ENCODE assay signal across 12 cellular contexts in the genomic region with DNA sequence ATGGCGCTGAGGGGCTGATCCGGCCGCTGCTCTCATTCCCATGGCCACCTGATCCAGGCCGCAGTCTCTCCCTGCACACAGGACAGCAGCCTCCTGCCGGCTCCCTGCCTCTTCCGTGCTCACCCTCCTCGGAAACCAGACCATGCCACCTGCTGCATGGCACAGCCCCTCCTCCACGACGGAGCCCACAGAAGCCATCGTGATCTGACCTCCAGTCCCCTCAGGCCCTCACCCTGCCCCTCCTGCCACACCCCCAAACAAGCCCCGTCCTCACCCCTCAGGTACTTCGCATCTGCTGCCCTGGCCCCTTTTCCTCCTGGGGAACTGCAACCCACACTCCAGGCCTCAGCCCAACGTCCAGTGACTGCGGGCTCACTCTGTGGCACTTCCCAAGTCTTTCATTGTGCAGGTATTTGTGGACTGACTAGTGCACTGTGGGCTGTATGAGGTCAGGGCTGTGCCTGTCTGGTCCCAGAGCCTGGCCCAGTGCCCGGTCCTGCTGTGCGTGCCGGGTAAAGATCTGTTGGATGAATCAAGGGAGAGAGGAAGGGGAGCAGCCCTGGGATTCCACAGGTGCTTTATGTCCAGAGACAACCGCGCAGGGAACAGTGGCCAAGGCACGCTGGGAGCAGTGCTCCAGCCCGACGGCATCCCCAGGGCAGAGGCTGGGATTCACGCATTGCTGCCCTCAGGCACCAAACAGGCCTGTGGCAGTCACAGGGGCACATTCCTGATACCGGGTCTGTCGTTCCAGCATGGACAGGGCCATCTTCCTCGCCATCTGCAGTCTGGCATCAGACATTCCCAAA.
DNase-seq lines count a peak whose midpoint lies in the region; ATAC-seq and TF ChIP-seq lines count a peak whose summit lies in the region.
"Had no signal": no experiment of that assay in that cellular context is flagged by ENCODE, and none has a peak within 500 bp of the region (broad histone marks: within the 10 kb centered on the region; RNA-seq: fewer than 3 reads in every experiment).

No MANE protein-coding gene starts in this region.

- H3K4me1 Mint-ChIP-seq in progenitor cell of endocrine pancreas (ENCODE audit: low read depth), result peaks cover 6% of the 10 kb centered on the region
- H3K4me1 Mint-ChIP-seq: T-cell had no signal

- peak; percentile 99 for DNase-seq in EL
- DNase-seq in M059J (ENCODE audit: low read depth), result peak; percentile 46
- peak; percentile 77 for DNase-seq in fibroblast of peridontal ligament (ENCODE audit: extremely low read depth)
- DNase-seq in osteoblast (ENCODE audit: insufficient read length, low spot score, missing footprints), result peak; percentile 85
- no peak for DNase-seq in dermis blood vessel endothelial cell
- DNase-seq in progenitor cell of endocrine pancreas (ENCODE audit: low spot score, unreplicated experiment), result no peak
- DNase-seq: caudate nucleus, COR-L47, NCI-H187 had no signal

- peak overlapping the region; percentile 61 for H3K27ac ChIP-seq in osteoblast (ENCODE audit: low read depth, low read length)

- no peak overlapping the region for H2AFZ ChIP-seq in osteoblast (ENCODE audit: low read length)

- no peak overlapping the region for H3K4me2 ChIP-seq in osteoblast (ENCODE audit: insufficient read depth, low read length)

- ATAC-seq in GM18498 (IDR thresholded peaks at IDR 0.05; ENCODE audit: unreplicated experiment) (no peak), HG03457 (IDR thresholded peaks at IDR 0.05; ENCODE audit: unreplicated experiment) (no peak)
- ATAC-seq: T-cell had no signal

- no peaks in the 10 kb centered on the region for H4K20me1 ChIP-seq in osteoblast (ENCODE audit: insufficient read depth, low read length)

- H3K36me3 ChIP-seq in osteoblast (ENCODE audit: insufficient read depth, low read length), result peaks cover 30% of the 10 kb centered on the region

- TF ChIP-seq CTCF in osteoblast (IDR thresholded peaks at IDR 0.05; ENCODE audit: extremely low read depth, low read depth, low read length) (no peak), progenitor cell of endocrine pancreas (IDR thresholded peaks at IDR 0.05; ENCODE audit: unreplicated experiment) (no peak)

- H3K4me3 Mint-ChIP-seq in progenitor cell of endocrine pancreas (ENCODE audit: low read depth), result no peak overlapping the region
- H3K4me3 Mint-ChIP-seq: T-cell had no signal

- no peak overlapping the region for H3K27ac Mint-ChIP-seq in progenitor cell of endocrine pancreas
- H3K27ac Mint-ChIP-seq: T-cell had no signal

- H3K4me3 ChIP-seq in osteoblast (ENCODE audit: insufficient read depth, low read length), result no peak overlapping the region

- H3K79me2 ChIP-seq in osteoblast (ENCODE audit: insufficient read depth, low read length), result peaks cover 96% of the 10 kb centered on the region

- peaks cover 18% of the 10 kb centered on the region for H3K4me1 ChIP-seq in osteoblast (ENCODE audit: insufficient read depth, low read length)

- H3K27me3 Mint-ChIP-seq in progenitor cell of endocrine pancreas, result peaks cover 32% of the 10 kb centered on the region
- H3K27me3 Mint-ChIP-seq: T-cell had no signal

- H3K36me3 Mint-ChIP-seq in progenitor cell of endocrine pancreas (ENCODE audit: insufficient read depth), result no peaks in the 10 kb centered on the region
- H3K36me3 Mint-ChIP-seq: T-cell had no signal

- no peaks in the 10 kb centered on the region for H3K9me3 Mint-ChIP-seq in progenitor cell of endocrine pancreas (ENCODE audit: low read depth)
- H3K9me3 Mint-ChIP-seq: T-cell had no signal

- H3K27me3 ChIP-seq in osteoblast (ENCODE audit: insufficient read depth, low read length), result no peaks in the 10 kb centered on the region

- H3K9me3 ChIP-seq in osteoblast (ENCODE audit: low read depth, low read length), result no peaks in the 10 kb centered on the region

Comparison
In these comparisons a context has a peak if more than half of its experiments do, and no peak if none do; other contexts are left out.
1. DNase-seq: peak in EL (single experiment), M059J (single experiment), fibroblast of peridontal ligament (single experiment) and osteoblast (single experiment); none in dermis blood vessel endothelial cell (single experiment) and progenitor cell of endocrine pancreas (single experiment).